29 cellular contexts compared by ENCODE assay signal in the genomic region with DNA sequence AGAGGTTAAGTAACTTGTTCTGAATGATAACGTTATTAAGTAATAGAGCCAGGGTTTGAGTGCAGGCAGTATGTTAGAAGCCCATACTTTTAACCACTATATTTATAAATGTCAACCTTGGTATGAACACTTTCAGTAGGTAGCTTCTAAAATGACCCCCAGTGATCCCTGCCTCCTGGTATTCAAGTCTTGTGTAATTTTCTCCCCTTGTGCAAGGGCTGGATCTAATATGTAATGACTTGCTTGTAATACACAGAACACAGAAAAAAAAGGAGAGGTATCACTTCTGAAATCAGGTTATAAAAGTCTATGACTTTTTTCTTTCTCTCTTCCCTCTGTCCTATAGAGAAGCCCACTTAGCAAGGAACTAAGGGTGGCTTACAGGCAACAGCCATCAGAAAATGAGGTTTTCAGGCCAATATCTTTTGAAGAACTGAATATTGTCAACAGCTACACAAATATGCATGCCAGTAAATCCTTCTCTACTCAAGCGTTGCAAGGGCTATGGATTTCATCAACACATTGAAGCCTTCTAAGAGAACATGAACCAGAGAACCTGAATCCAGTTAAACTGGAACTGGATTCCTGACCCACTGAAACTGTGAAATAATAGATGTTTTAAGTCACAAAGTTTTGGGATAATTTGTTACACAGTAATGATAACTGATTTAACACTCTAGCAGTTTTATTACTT.
DNase-seq lines count a peak whose midpoint lies in the region; ATAC-seq, FAIRE-seq and TF ChIP-seq lines count a peak whose summit lies in the region.
"Had no signal": no experiment of that assay in that cellular context is flagged by ENCODE, and none has a peak within 500 bp of the region (broad histone marks: within the 10 kb centered on the region; RNA-seq: fewer than 3 reads in every experiment).

No MANE protein-coding gene starts in this region.

- ATAC-seq in stimulated activated naive CD8-positive, alpha-beta T cell treated with anti-CD3 and anti-CD28 coated beads, Interleukin-15, Interleukin-2, amounts not matched to agents 100 U/mL and 50 U/mL, for 24 hours, result no peak
- ATAC-seq: left colon, PC-3 had no signal

- H4K91ac ChIP-seq in mesenchymal stem cell (ENCODE audit: low read length), result no peak overlapping the region

- DNase-seq in AG10803 (ENCODE audit: low read depth) (peak; percentile 55), NCI-H226 (peak; percentile 90), epithelial cell of esophagus (ENCODE audit: low read depth) (peak; percentile 59), mesenchymal stem cell (peak; percentile 35), KBM-7 (no peak), HTR-8/SVneo (ENCODE audit: insufficient read length, low spot score) (no peak)
- no peak for DNase-seq in stimulated activated naive CD8-positive, alpha-beta T cell treated with anti-CD3 and anti-CD28 coated beads, Interleukin-15, Interleukin-2, amounts not matched to agents 100 U/mL and 50 U/mL, for 24 hours
- DNase-seq: activated B cell treated with CpG ODN at 0.5 μM for 24 hours; activated CD4-positive, alpha-beta T cell treated with anti-CD3 and anti-CD28 coated beads, Interleukin-2, amount 50 U/mL, for 1 hour; activated gamma-delta T cell; activated naive CD8-positive, alpha-beta T cell treated with anti-CD3 and anti-CD28 coated beads for 36 hours; activated T-cell treated with anti-CD3 and anti-CD28 coated beads, Interleukin-2, amount 50 U/mL, for 24 hours; central memory CD4-positive, alpha-beta T cell; DMS79; esophagus squamous epithelium; hypothalamus; left colon; NCI-H1092 treated with DMSO at 0.1 percent for 48 hours; NCI-H187 treated with DMSO at 0.1 percent for 48 hours; NCI-H524 treated with DMSO at 0.1 percent for 48 hours; NK-92 treated with Interleukin-12 subunit alpha and Interleukin-12 subunit beta, amount 100 ng/mL, for 24 hours; PC-3; retina; SK-N-SH; stimulated activated CD4-positive, alpha-beta T cell treated with anti-CD3 and anti-CD28 coated beads, Interleukin-1b, Interleukin-23, amount 100 ng/mL, for 48 hours; testis had no signal

- H2BK12ac ChIP-seq in mesenchymal stem cell (ENCODE audit: low read length in 2 of 2), result no peak overlapping the region

- H3K79me1 ChIP-seq in mesenchymal stem cell (replicated peaks; ENCODE audit: low read length, poor library complexity, severe bottlenecking), result no peaks in the 10 kb centered on the region

- no peak overlapping the region for H3K9ac ChIP-seq in mesenchymal stem cell (ENCODE audit: low read length)
- H3K9ac ChIP-seq: BLaER1, SK-N-SH had no signal

- H3K4me1 ChIP-seq in mesenchymal stem cell (ENCODE audit: control insufficient read depth, insufficient read depth, low read depth, low read length), result no peaks in the 10 kb centered on the region
- H3K4me1 ChIP-seq: ascending aorta, BLaER1, esophagus squamous epithelium, testis had no signal

- H2AK5ac ChIP-seq in mesenchymal stem cell (ENCODE audit: low read length, severe bottlenecking), result no peak overlapping the region

- no peak overlapping the region for H3K23ac ChIP-seq in mesenchymal stem cell (ENCODE audit: low read length in 2 of 2)

- H3K14ac ChIP-seq in mesenchymal stem cell (ENCODE audit: low read length in 2 of 2), result no peak overlapping the region

- H3K9me3 ChIP-seq in mesenchymal stem cell (ENCODE audit: control insufficient read depth, low read length), result no peaks in the 10 kb centered on the region
- H3K9me3 ChIP-seq: ascending aorta, BLaER1, esophagus squamous epithelium, SK-N-SH, testis had no signal

- H2BK5ac ChIP-seq in mesenchymal stem cell (ENCODE audit: low read depth, low read length, poor library complexity, severe bottlenecking), result no peak overlapping the region

- H3K18ac ChIP-seq in mesenchymal stem cell (ENCODE audit: low read depth in 1 of 2, low read length in 2 of 2), result no peak overlapping the region

- no peak for FAIRE-seq in HTR-8/SVneo (lab: Jason Lieb, UNC)
- FAIRE-seq: G401.6 had no signal

- no peak overlapping the region for H3K4ac ChIP-seq in mesenchymal stem cell (ENCODE audit: low read depth in 1 of 2, low read length in 2 of 2)

- no peak overlapping the region for H3K4me3 ChIP-seq in AG10803 (ENCODE audit: low read length)
- H3K4me3 ChIP-seq in epithelial cell of esophagus (ENCODE audit: low read length), result no peak overlapping the region
- no peak overlapping the region for H3K4me3 ChIP-seq in mesenchymal stem cell (ENCODE audit: insufficient read depth in 1 of 2, low read depth in 1 of 2, low read length in 2 of 2)
- H3K4me3 ChIP-seq: ascending aorta, BLaER1, esophagus squamous epithelium, testis had no signal

- no peak overlapping the region for H2AFZ ChIP-seq in mesenchymal stem cell (ENCODE audit: low read depth, low read length)

- H2BK15ac ChIP-seq in mesenchymal stem cell (ENCODE audit: low read depth, poor library complexity, severe bottlenecking), result no peak overlapping the region

- H3K4me2 ChIP-seq in mesenchymal stem cell (ENCODE audit: low read length, poor library complexity, severe bottlenecking), result no peak overlapping the region
- H3K4me2 ChIP-seq: BLaER1, SK-N-SH had no signal

- no peaks in the 10 kb centered on the region for H3K36me3 ChIP-seq in mesenchymal stem cell (ENCODE audit: control insufficient read depth in 1 of 2, insufficient read depth in 2 of 2, low read depth in 1 of 2, low read length in 2 of 2)
- H3K36me3 ChIP-seq: ascending aorta, BLaER1, esophagus squamous epithelium had no signal

- no peaks in the 10 kb centered on the region for H3K27me3 ChIP-seq in mesenchymal stem cell (ENCODE audit: control insufficient read depth in 1 of 2, insufficient read depth in 1 of 2, low read length in 2 of 2)
- H3K27me3 ChIP-seq: ascending aorta, BLaER1, esophagus squamous epithelium, testis had no signal

- H2BK120ac ChIP-seq in mesenchymal stem cell (ENCODE audit: low read depth, low read length), result no peak overlapping the region

- TF ChIP-seq CTCF in AG10803 (conservative IDR thresholded peaks at IDR 0.05; ENCODE audit: low read length), result no peak
- no peak for TF ChIP-seq CTCF in epithelial cell of esophagus (IDR thresholded peaks at IDR 0.05; ENCODE audit: insufficient read depth, low read depth, low read length, missing control alignments)

- in situ Hi-C loops in KBM-7 (cut with MboI; ENCODE audit: low pct_unique_long_range_greater_than_20kb, low sequenced_read_pairs), result no loop called here

- WGBS in mesenchymal stem cell, result 20% methylated on average over 1 of the region's 2 CpGs

- H4K8ac ChIP-seq in mesenchymal stem cell (ENCODE audit: low read length), result no peak overlapping the region

- peak overlapping the region; percentile 17 for H3K27ac ChIP-seq in mesenchymal stem cell (ENCODE audit: low read length, poor library complexity, severe bottlenecking)
- H3K27ac ChIP-seq: ascending aorta, BLaER1, esophagus squamous epithelium, testis had no signal

Comparison
In these comparisons a context has a peak if more than half of its experiments do, and no peak if none do; other contexts are left out.
1. DNase-seq: peak in AG10803 (single experiment), NCI-H226 (single experiment), epithelial cell of esophagus (single experiment) and mesenchymal stem cell (single experiment); none in KBM-7 (single experiment), stimulated activated naive CD8-positive, alpha-beta T cell treated with anti-CD3 and anti-CD28 coated beads, Interleukin-15, Interleukin-2, amounts not matched to agents 100 U/mL and 50 U/mL, for 24 hours (single experiment) and HTR-8/SVneo (single experiment).